ENCODE assay signal across 8 cellular contexts in the genomic region with DNA sequence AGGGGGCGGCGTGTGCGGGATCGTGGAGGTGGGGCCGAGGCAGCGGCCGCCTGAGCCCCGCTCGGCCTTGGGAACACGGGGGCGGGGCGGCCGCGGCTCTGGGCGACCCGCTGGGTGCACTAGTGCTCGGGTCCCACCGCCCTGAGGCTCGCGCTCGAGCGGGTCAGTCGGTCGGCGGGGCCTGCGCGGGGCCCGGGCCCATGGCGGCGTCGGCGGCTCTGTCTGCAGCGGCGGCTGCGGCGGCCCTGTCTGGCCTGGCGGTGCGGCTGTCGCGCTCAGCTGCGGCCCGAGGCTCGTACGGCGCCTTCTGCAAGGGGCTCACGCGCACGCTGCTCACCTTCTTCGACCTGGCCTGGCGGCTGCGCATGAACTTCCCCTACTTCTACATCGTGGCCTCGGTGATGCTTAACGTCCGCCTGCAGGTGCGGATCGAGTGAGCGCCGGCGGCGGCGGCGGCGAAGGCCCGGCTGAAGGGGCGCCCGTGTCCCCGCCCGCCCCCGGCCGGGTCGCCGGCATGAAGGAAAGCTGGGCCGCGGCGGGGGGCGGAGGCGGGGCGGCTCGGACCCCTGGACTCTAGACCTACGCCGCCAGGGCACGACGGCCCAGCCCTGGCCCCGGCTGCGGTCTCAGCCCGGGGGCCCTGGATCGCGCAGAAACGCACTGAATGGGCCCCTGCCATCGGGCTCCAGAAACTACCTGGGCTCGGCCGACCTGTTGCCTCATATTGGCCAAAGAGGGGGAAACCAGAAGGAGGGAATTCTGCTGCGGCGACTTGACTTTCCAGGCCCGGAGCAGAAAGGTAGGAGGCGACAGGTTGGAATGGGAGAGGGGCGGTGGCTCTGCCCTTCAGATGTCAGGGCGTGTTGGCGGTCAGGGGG. TPM values are rescaled to one million over a fixed set of nuclear protein-coding genes. Genes with fewer than 3 reads are reported as not detected.
DNase-seq lines count a peak whose midpoint lies in the region; ATAC-seq and TF ChIP-seq lines count a peak whose summit lies in the region.

TSS of gene SMIM10L2A (plus strand) at position 13 of the 878 bp plus-strand sequence. CDS start at position 201, 188 bp downstream.

- CTCF ChIA-PET in RWPE1 (lab: Yijun Ruan, JAX): no interaction called here

- H3K36me3 ChIP-seq in mesodermal cell (ENCODE audit: control insufficient read depth, insufficient read depth, low read length): no peaks in the 10 kb centered on the region

- WGBS in mesodermal cell (ENCODE audit: insufficient coverage in 2 of 2), 2 experiments: 3 to 13% methylated on average over 6 to 21 of the region's 100 CpGs

- ATAC-seq in GM19397 (IDR thresholded peaks at IDR 0.05; ENCODE audit: unreplicated experiment): peak; percentile 54
- peak; percentile 52 for ATAC-seq in HG03432 (IDR thresholded peaks at IDR 0.05; ENCODE audit: unreplicated experiment)

- H3K27ac ChIP-seq in angular gyrus (ENCODE audit: low read depth, low read length): peak within 1 kb of the TSS; percentile 35
- no peak within 1 kb of the TSS for H3K27ac ChIP-seq in mesodermal cell (ENCODE audit: low read depth, low read length, severe bottlenecking)
- no peak within 1 kb of the TSS for H3K27ac ChIP-seq in RWPE1

- no peak for TF ChIP-seq POLR2A in erythroblast (IDR thresholded peaks at IDR 0.05; ENCODE audit: low read length)

- TF ChIP-seq CTCF in AG09309 (IDR thresholded peaks at IDR 0.05; ENCODE audit: control insufficient read depth, insufficient read depth, low read depth, low read length, missing control alignments) (no peak), RWPE1 (conservative IDR thresholded peaks at IDR 0.05; ENCODE audit: low read depth) (no peak)

- peak within 1 kb of the TSS; percentile 21 for H3K4me3 ChIP-seq in AG09309 (ENCODE audit: control insufficient read depth, low read depth, low read length)
- H3K4me3 ChIP-seq in mesodermal cell (ENCODE audit: extremely low read depth, insufficient read depth, low read length, poor library complexity, severe bottlenecking): peak within 1 kb of the TSS; percentile 33

- POLR2A ChIA-PET in RWPE1 (lab: Yijun Ruan, JAX; ENCODE audit: low non-redundant PET): no interaction called here

- DNase-seq in AG09309 (ENCODE audit: low read depth) (no peak), RWPE1 (ENCODE audit: low spot score) (no peak), erythroblast (lab: John Stamatoyannopoulos, UW) (no peak), NCI-H82 treated with DMSO at 0.1 percent for 48 hours (lab: John Stamatoyannopoulos, UW; ENCODE audit: unreplicated experiment) (no peak)

- no peaks in the 10 kb centered on the region for H3K9me3 ChIP-seq in mesodermal cell (ENCODE audit: control insufficient read depth, low read length)

- no peaks in the 10 kb centered on the region for H3K4me1 ChIP-seq in mesodermal cell (ENCODE audit: control insufficient read depth, insufficient read depth, low read length, poor library complexity, severe bottlenecking)

RNA-seq across cellular contexts. Expression of gene SMIM10L2A, which starts in this region (rescaled TPM):
- polyA plus RNA-seq in mesodermal cell (2013, experiment 1 of 2): 2.6 TPM
- 2.2 TPM for polyA plus RNA-seq in mesodermal cell (2013, experiment 2 of 2)
